In genomic region chr9:122531157-122531556, GRCh38 we compare ENCODE assay signal across 21 cellular contexts. TPM values are rescaled to one million over a fixed set of nuclear protein-coding genes. Genes with fewer than 3 reads are reported as not detected.
"Had no signal": no experiment of that assay in that cellular context is flagged by ENCODE, and none has a peak within 500 bp of the region (broad histone marks: within the 10 kb centered on the region; RNA-seq: fewer than 3 reads in every experiment).

No MANE protein-coding gene starts in this region.

RNA-seq across cellular contexts. Expression of gene OR1N1, which starts 4.1 kb away (rescaled TPM):
- total RNA-seq: activated naive CD4-positive, alpha-beta T cell treated with anti-CD3 and anti-CD28 coated beads for 36 hours; activated naive CD4-positive, alpha-beta T cell treated with anti-CD3 and anti-CD28 coated beads, Interleukin-2, amount 50 U/mL, for 72 hours; activated naive CD8-positive, alpha-beta T cell treated with anti-CD3 and anti-CD28 coated beads for 36 hours; activated naive CD8-positive, alpha-beta T cell treated with anti-CD3 and anti-CD28 coated beads, Interleukin-2, amount 10 ng/mL, durations not matched to agents 7 days and 5 days; activated T-cell treated with anti-CD3 and anti-CD28 coated beads, Interleukin-2, amount 50 U/mL, for 4 hours; activated T-cell treated with anti-CD3 and anti-CD28 coated beads, Interleukin-2, amount 50 U/mL, for 72 hours; activated T-helper 1 cell treated with anti-CD3 and anti-CD28 coated beads, Interleukin-12 subunit alpha, Interleukin-12 subunit beta, Interleukin-2, Interleukin-4 antibody, amounts not matched to agents 30 ng/mL and 10 ng/mL and 1 ng/mL, durations not matched to agents 14 hours and 24 hours and 36 hours; activated T-helper 17 cell treated with anti-CD3 and anti-CD28 coated beads, Interleukin-2, amount 50 U/mL, for 72 hours; activated T-helper 2 cell treated with anti-CD3 and anti-CD28 coated beads, Interferon-gamma antibody, Interleukin-2, Interleukin-4, amounts not matched to agents 10 μg/mL and 5 μg/mL and 100 μg/mL, durations not matched to agents 14 hours and 24 hours and 36 hours; adrenal gland; aorta; ascending aorta; astrocyte; body of pancreas; breast epithelium; bronchial epithelial cell; cardiac muscle cell; cardiac septum; cerebellum; chondrocyte had no signal
- polyA plus RNA-seq: adipose tissue, adrenal gland, aorta, cardiac muscle cell had no signal

RNA-seq across cellular contexts. Expression of gene OR1J4, which starts 12.2 kb away (rescaled TPM):
- total RNA-seq: activated naive CD4-positive, alpha-beta T cell treated with anti-CD3 and anti-CD28 coated beads for 36 hours; activated naive CD8-positive, alpha-beta T cell treated with anti-CD3 and anti-CD28 coated beads for 36 hours; activated T-cell treated with anti-CD3 and anti-CD28 coated beads, Interleukin-2, amount 50 U/mL, for 4 hours; activated T-helper 1 cell treated with anti-CD3 and anti-CD28 coated beads, Interleukin-12 subunit alpha, Interleukin-12 subunit beta, Interleukin-2, Interleukin-4 antibody, amounts not matched to agents 30 ng/mL and 10 ng/mL and 1 ng/mL, durations not matched to agents 14 hours and 24 hours and 36 hours; activated T-helper 17 cell treated with anti-CD3 and anti-CD28 coated beads, Interleukin-2, amount 50 U/mL, for 72 hours; activated T-helper 2 cell treated with anti-CD3 and anti-CD28 coated beads, Interferon-gamma antibody, Interleukin-2, Interleukin-4, amounts not matched to agents 10 μg/mL and 5 μg/mL and 100 μg/mL, durations not matched to agents 14 hours and 24 hours and 36 hours; adrenal gland; aorta; ascending aorta; astrocyte; body of pancreas; breast epithelium; bronchial epithelial cell; cardiac muscle cell; cardiac septum; cerebellum; chondrocyte had no signal
- polyA plus RNA-seq: adipose tissue, adrenal gland, aorta, cardiac muscle cell had no signal

RNA-seq across cellular contexts. Expression of gene OR1J2, which starts 20.6 kb away (rescaled TPM):
- total RNA-seq: activated naive CD4-positive, alpha-beta T cell treated with anti-CD3 and anti-CD28 coated beads for 36 hours; activated naive CD8-positive, alpha-beta T cell treated with anti-CD3 and anti-CD28 coated beads, Interleukin-2, amount 10 ng/mL, durations not matched to agents 7 days and 5 days; activated T-cell treated with anti-CD3 and anti-CD28 coated beads, Interleukin-2, amount 50 U/mL, for 4 hours; activated T-cell treated with anti-CD3 and anti-CD28 coated beads, Interleukin-2, amount 50 U/mL, for 72 hours; activated T-helper 1 cell treated with anti-CD3 and anti-CD28 coated beads, Interleukin-12 subunit alpha, Interleukin-12 subunit beta, Interleukin-2, Interleukin-4 antibody, amounts not matched to agents 30 ng/mL and 10 ng/mL and 1 ng/mL, durations not matched to agents 14 hours and 24 hours and 36 hours; activated T-helper 17 cell treated with anti-CD3 and anti-CD28 coated beads, Interleukin-2, amount 50 U/mL, for 72 hours; activated T-helper 2 cell treated with anti-CD3 and anti-CD28 coated beads, Interferon-gamma antibody, Interleukin-2, Interleukin-4, amounts not matched to agents 10 μg/mL and 5 μg/mL and 100 μg/mL, durations not matched to agents 14 hours and 24 hours and 36 hours; adrenal gland; aorta; ascending aorta; astrocyte; body of pancreas; breast epithelium; bronchial epithelial cell; cardiac muscle cell; cardiac septum; cerebellum; chondrocyte had no signal
- polyA plus RNA-seq: adipose tissue, adrenal gland, aorta, cardiac muscle cell had no signal

RNA-seq across cellular contexts. Expression of gene OR1N2, which starts 21.8 kb away (rescaled TPM):
- total RNA-seq: activated naive CD4-positive, alpha-beta T cell treated with anti-CD3 and anti-CD28 coated beads for 36 hours; activated naive CD4-positive, alpha-beta T cell treated with anti-CD3 and anti-CD28 coated beads, Interleukin-2, amount 50 U/mL, for 72 hours; activated naive CD8-positive, alpha-beta T cell treated with anti-CD3 and anti-CD28 coated beads for 36 hours; activated T-cell treated with anti-CD3 and anti-CD28 coated beads, Interleukin-2, amount 50 U/mL, for 4 hours; activated T-cell treated with anti-CD3 and anti-CD28 coated beads, Interleukin-2, amount 50 U/mL, for 72 hours; activated T-helper 1 cell treated with anti-CD3 and anti-CD28 coated beads, Interleukin-12 subunit alpha, Interleukin-12 subunit beta, Interleukin-2, Interleukin-4 antibody, amounts not matched to agents 30 ng/mL and 10 ng/mL and 1 ng/mL, durations not matched to agents 14 hours and 24 hours and 36 hours; activated T-helper 2 cell treated with anti-CD3 and anti-CD28 coated beads, Interferon-gamma antibody, Interleukin-2, Interleukin-4, amounts not matched to agents 10 μg/mL and 5 μg/mL and 100 μg/mL, durations not matched to agents 14 hours and 24 hours and 36 hours; adrenal gland; aorta; ascending aorta; astrocyte; body of pancreas; bronchial epithelial cell; cardiac muscle cell; cardiac septum; cerebellum; chondrocyte had no signal
- polyA plus RNA-seq: adipose tissue, adrenal gland, aorta, cardiac muscle cell had no signal

RNA-seq across cellular contexts. Expression of gene OR1L8, which starts 52.0 kb away (rescaled TPM):
- total RNA-seq: activated naive CD4-positive, alpha-beta T cell treated with anti-CD3 and anti-CD28 coated beads for 36 hours; activated naive CD4-positive, alpha-beta T cell treated with anti-CD3 and anti-CD28 coated beads, Interleukin-2, amount 50 U/mL, for 72 hours; activated naive CD8-positive, alpha-beta T cell treated with anti-CD3 and anti-CD28 coated beads for 36 hours; activated naive CD8-positive, alpha-beta T cell treated with anti-CD3 and anti-CD28 coated beads, Interleukin-2, amount 10 ng/mL, durations not matched to agents 7 days and 5 days; activated T-cell treated with anti-CD3 and anti-CD28 coated beads, Interleukin-2, amount 50 U/mL, for 4 hours; activated T-cell treated with anti-CD3 and anti-CD28 coated beads, Interleukin-2, amount 50 U/mL, for 72 hours; activated T-helper 1 cell treated with anti-CD3 and anti-CD28 coated beads, Interleukin-12 subunit alpha, Interleukin-12 subunit beta, Interleukin-2, Interleukin-4 antibody, amounts not matched to agents 30 ng/mL and 10 ng/mL and 1 ng/mL, durations not matched to agents 14 hours and 24 hours and 36 hours; activated T-helper 17 cell treated with anti-CD3 and anti-CD28 coated beads, Interleukin-2, amount 50 U/mL, for 72 hours; activated T-helper 2 cell treated with anti-CD3 and anti-CD28 coated beads, Interferon-gamma antibody, Interleukin-2, Interleukin-4, amounts not matched to agents 10 μg/mL and 5 μg/mL and 100 μg/mL, durations not matched to agents 14 hours and 24 hours and 36 hours; aorta; ascending aorta; astrocyte; body of pancreas; bronchial epithelial cell; cardiac muscle cell; cardiac septum; chondrocyte had no signal
- polyA plus RNA-seq: aorta, cardiac muscle cell had no signal
